In the genomic region with DNA sequence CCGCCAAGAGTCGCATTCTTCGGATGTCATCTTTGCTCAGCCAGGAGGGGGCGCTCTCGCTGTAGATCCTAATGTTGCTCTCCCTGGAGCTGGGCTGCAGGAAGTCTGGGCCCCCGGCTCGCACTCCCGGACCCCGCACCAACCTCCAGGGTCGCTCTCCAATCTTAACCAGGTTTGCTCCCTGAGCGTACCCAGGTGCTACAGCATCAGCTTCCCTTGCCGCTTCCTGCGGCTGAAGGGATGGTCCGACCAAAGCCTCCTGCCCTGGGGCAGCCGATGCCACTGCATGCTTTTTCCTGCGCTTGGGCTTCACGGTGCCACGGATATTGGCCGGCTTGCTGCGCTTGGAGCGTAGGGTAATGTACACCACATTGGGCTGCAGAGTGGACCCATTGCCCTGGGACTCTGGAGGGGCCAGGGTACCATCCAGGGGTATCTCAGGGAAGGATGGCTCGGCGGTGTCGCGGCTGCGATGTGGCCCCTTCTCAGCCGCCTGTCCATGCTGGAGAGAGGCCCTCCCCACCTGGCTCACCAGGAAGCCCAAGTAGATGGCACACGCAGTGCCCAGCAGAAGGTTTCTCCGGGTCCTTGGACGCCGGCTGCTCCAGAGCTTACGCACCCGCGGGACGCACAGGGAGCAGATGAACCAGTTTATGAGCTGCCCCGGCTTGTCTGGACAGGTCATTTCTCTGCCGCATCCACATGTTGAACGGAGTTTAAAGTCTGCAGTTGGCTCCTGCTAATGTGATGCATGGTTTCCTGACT, we compare ENCODE assay signal across 8 cellular contexts.
DNase-seq lines count a peak whose midpoint lies in the region; FAIRE-seq and TF ChIP-seq lines count a peak whose summit lies in the region.

No MANE protein-coding gene starts in this region.

- DNase-seq in CD1c-positive myeloid dendritic cell (ENCODE audit: extremely low spot score), result peak; percentile 80
- DNase-seq in HAP-1 (ENCODE audit: low spot score in 2 of 2), result peak; percentile 63 to 88
- DNase-seq in adipocyte (ENCODE audit: low read depth), result no peak
- DNase-seq in iPS DF 6.9 (ENCODE audit: low read depth, low spot score), result peak; percentile 20
- DNase-seq in stimulated activated CD4-positive, alpha-beta T cell treated with anti-CD3 and anti-CD28 coated beads, Interleukin-4, amount 100 ng/mL, for 1 hour, result peak; percentile 2
- DNase-seq in H54 (ENCODE audit: insufficient read length, low spot score), result no peak
- DNase-seq in NCI-H146 (lab: John Stamatoyannopoulos, UW), result no peak
- no peak for DNase-seq in effector memory CD4-positive, alpha-beta T cell

- WGBS in iPS DF 6.9 (ENCODE audit: insufficient coverage, insufficient read length), result no CpG with 5 or more reads among the region's 38 CpGs

- H3K36me3 ChIP-seq in HAP-1 (replicated peaks) (peaks cover 11% of the 10 kb centered on the region), adipocyte (ENCODE audit: control insufficient read depth, insufficient read depth, low read length, severe bottlenecking) (no peaks in the 10 kb centered on the region), iPS DF 6.9 (ENCODE audit: control insufficient read depth, insufficient read depth, low read length) (no peaks in the 10 kb centered on the region)
- no peaks in the 10 kb centered on the region for H3K36me3 ChIP-seq in effector memory CD4-positive, alpha-beta T cell (ENCODE audit: control insufficient read depth, insufficient read depth, low read length)

- peaks cover 37% of the 10 kb centered on the region for H3K4me1 ChIP-seq in HAP-1
- H3K4me1 ChIP-seq in adipocyte (ENCODE audit: control insufficient read depth, insufficient read depth, low read length), result peaks cover 44% of the 10 kb centered on the region
- no peaks in the 10 kb centered on the region for H3K4me1 ChIP-seq in iPS DF 6.9 (ENCODE audit: control insufficient read depth, insufficient read depth, low read length)
- H3K4me1 ChIP-seq in effector memory CD4-positive, alpha-beta T cell (ENCODE audit: control insufficient read depth, insufficient read depth, low read length, poor library complexity, severe bottlenecking), result no peaks in the 10 kb centered on the region

- TF ChIP-seq POLR2A in H54 (IDR thresholded peaks at IDR 0.05; ENCODE audit: low read depth, low read length), result no peak

- H3K9me3 ChIP-seq in HAP-1 (no peaks in the 10 kb centered on the region), adipocyte (ENCODE audit: control insufficient read depth, low read length) (no peaks in the 10 kb centered on the region), iPS DF 6.9 (ENCODE audit: control insufficient read depth, insufficient read depth, low read length) (no peaks in the 10 kb centered on the region)
- H3K9me3 ChIP-seq in effector memory CD4-positive, alpha-beta T cell (ENCODE audit: control insufficient read depth, low read length), result no peaks in the 10 kb centered on the region

- no peak for FAIRE-seq in H54 (lab: Jason Lieb, UNC)

- peak overlapping the region; percentile 52 for H3K4me3 ChIP-seq in HAP-1
- peak overlapping the region; percentile 90 for H3K4me3 ChIP-seq in adipocyte (ENCODE audit: low read length)
- no peak overlapping the region for H3K4me3 ChIP-seq in iPS DF 6.9 (ENCODE audit: low read length)
- no peak overlapping the region for H3K4me3 ChIP-seq in effector memory CD4-positive, alpha-beta T cell (ENCODE audit: insufficient read depth, low read depth, low read length, poor library complexity, severe bottlenecking)

- no peaks in the 10 kb centered on the region for H3K27me3 ChIP-seq in HAP-1 (ENCODE audit: low read depth)
- no peaks in the 10 kb centered on the region for H3K27me3 ChIP-seq in adipocyte (replicated peaks; ENCODE audit: control insufficient read depth, insufficient read depth, low read length)
- no peaks in the 10 kb centered on the region for H3K27me3 ChIP-seq in iPS DF 6.9 (ENCODE audit: control insufficient read depth, insufficient read depth, low read length)
- H3K27me3 ChIP-seq in effector memory CD4-positive, alpha-beta T cell (replicated peaks; ENCODE audit: control insufficient read depth, insufficient read depth, low read length, poor library complexity, severe bottlenecking), result peaks cover 2% of the 10 kb centered on the region

- in situ Hi-C loops in HAP-1 (cut with MboI; ENCODE audit: low sequenced_read_pairs), result no loop called here

- no peak overlapping the region for H3K27ac ChIP-seq in iPS DF 6.9 (ENCODE audit: low read length)
- H3K27ac ChIP-seq in effector memory CD4-positive, alpha-beta T cell (ENCODE audit: insufficient read depth, low read length, poor library complexity, severe bottlenecking), result no peak overlapping the region

- H3K9ac ChIP-seq in adipocyte (ENCODE audit: low read length), result peak overlapping the region; percentile 89

Comparison
In these comparisons a context has a peak if more than half of its experiments do, and no peak if none do; other contexts are left out.
1. DNase-seq: peak in CD1c-positive myeloid dendritic cell (single experiment), HAP-1 (2 of 2), iPS DF 6.9 (single experiment) and stimulated activated CD4-positive, alpha-beta T cell treated with anti-CD3 and anti-CD28 coated beads, Interleukin-4, amount 100 ng/mL, for 1 hour (single experiment); none in adipocyte (single experiment), H54 (single experiment), NCI-H146 (single experiment) and effector memory CD4-positive, alpha-beta T cell (0 of 3).
2. H3K4me3 ChIP-seq: peak in HAP-1 (single experiment) and adipocyte (single experiment); none in iPS DF 6.9 (single experiment) and effector memory CD4-positive, alpha-beta T cell (single experiment).